Comparison of ENCODE assay signal across 8 cellular contexts in genomic region chr11:73306977-73307322, GRCh38. TPM values are rescaled to one million over a fixed set of nuclear protein-coding genes. Genes with fewer than 3 reads are reported as not detected.
A peak's percentile ranks its signal among the peaks of the same experiment; 100 is the strongest.
DNase-seq lines count a peak whose midpoint lies in the region; ATAC-seq and TF ChIP-seq lines count a peak whose summit lies in the region.

No MANE protein-coding gene starts in this region.

- no peaks in the 10 kb centered on the region for H4K20me1 ChIP-seq in OCI-LY7 (ENCODE audit: insufficient read depth, low read length)

- no peaks in the 10 kb centered on the region for H3K79me2 ChIP-seq in OCI-LY7 (ENCODE audit: insufficient read depth, low read depth, low read length)

- H3K27ac ChIP-seq in OCI-LY7 (ENCODE audit: low read depth, low read length, poor library complexity, severe bottlenecking) (peak overlapping the region; percentile 16), ovary (peak overlapping the region; percentile 96)

- no peaks in the 10 kb centered on the region for H3K9me2 ChIP-seq in OCI-LY7 (ENCODE audit: insufficient read depth, low read length)

- no TSS peak for BruUV-seq in OCI-LY7 (replicated peaks; lab: Mats Ljungman, UMichigan)

- H3K4me3 ChIP-seq in OCI-LY7 (ENCODE audit: low read depth, low read length, poor library complexity, severe bottlenecking) = peak overlapping the region; percentile 72
- peak overlapping the region; percentile 55 for H3K4me3 ChIP-seq in epithelial cell of esophagus (ENCODE audit: low read length)
- peak overlapping the region; percentile 86 for H3K4me3 ChIP-seq in ovary

- H3K36me3 ChIP-seq in OCI-LY7 (ENCODE audit: insufficient read depth, low read length) = no peaks in the 10 kb centered on the region
- no peaks in the 10 kb centered on the region for H3K36me3 ChIP-seq in ovary

- H3K4me1 ChIP-seq in OCI-LY7 (ENCODE audit: insufficient read depth, low read length, poor library complexity, severe bottlenecking) = peaks cover 14% of the 10 kb centered on the region
- peaks cover 25% of the 10 kb centered on the region for H3K4me1 ChIP-seq in ovary (ENCODE audit: insufficient read depth)

- no peak for TF ChIP-seq CTCF in OCI-LY7 (conservative IDR thresholded peaks at IDR 0.05; ENCODE audit: low read length)
- no peak for TF ChIP-seq CTCF in epithelial cell of esophagus (IDR thresholded peaks at IDR 0.05; ENCODE audit: insufficient read depth, low read depth, low read length, missing control alignments)
- TF ChIP-seq CTCF in ovary (IDR thresholded peaks at IDR 0.05) = no peak

- no peak for TF ChIP-seq EP300 in ovary (IDR thresholded peaks at IDR 0.05)

- CTCF ChIA-PET in OCI-LY7 (lab: Charles Lee; ENCODE audit: unreplicated experiment) = interaction anchor here (0.5 to 2.0 kb wide), 8 partner anchors 9 to 1419 kb away, joined by 3 to 17 read pairs (median 6); no protein-coding TSS in a partner anchor

- ATAC-seq in GM19351 (IDR thresholded peaks at IDR 0.05; ENCODE audit: unreplicated experiment) (no peak), GM19035 (IDR thresholded peaks at IDR 0.05; ENCODE audit: unreplicated experiment) (no peak)

- DNase-seq in D341Med (ENCODE audit: low spot score) = peak; percentile 64
- DNase-seq in OCI-LY7 (ENCODE audit: low spot score) = no peak
- no peak for DNase-seq in epithelial cell of esophagus (ENCODE audit: low read depth)
- no peak for DNase-seq in ovary
- no peak for DNase-seq in medulla oblongata (ENCODE audit: extremely low spot score)
- DNase-seq in NCI-H345 (lab: John Stamatoyannopoulos, UW) = no peak

- TF ChIP-seq POLR2A in ovary (IDR thresholded peaks at IDR 0.05) = no peak

- no peaks in the 10 kb centered on the region for H3K27me3 ChIP-seq in ovary

- intact Hi-C loops in OCI-LY7 (cut with micrococcal nuclease; ENCODE audit: unreplicated experiment) (loop anchor here (1.0 kb wide), 1 partner anchor 28 kb away; no protein-coding TSS in a partner anchor), ovary (cut with DNase I) (loop anchor here in 3 of 4 donors (1.0 to 2.0 kb wide), 2 partner anchors 28 kb away; no protein-coding TSS in a partner anchor)

- H3K9me3 ChIP-seq in OCI-LY7 (ENCODE audit: low read length) = no peaks in the 10 kb centered on the region
- no peaks in the 10 kb centered on the region for H3K9me3 ChIP-seq in ovary

- WGBS in ovary, 3 donors = 7 to 11% (median 9%) methylated on average over 18 of the region's 18 CpGs

- POLR2A ChIA-PET in OCI-LY7 (lab: Charles Lee) = interaction anchor here (0.6 kb wide), 1 partner anchor 27 kb away, joined by 4 read pairs; no protein-coding TSS in a partner anchor

- peak overlapping the region; percentile 92 for H3K4me2 ChIP-seq in OCI-LY7 (ENCODE audit: low read length)

- H2AFZ ChIP-seq in OCI-LY7 (ENCODE audit: low read length) = peak overlapping the region; percentile 86; the same call in 1 of the 2 replicates

RNA-seq across cellular contexts. Expression of gene ARHGEF17, which starts 1.1 kb away (rescaled TPM):
- total RNA-seq in OCI-LY7 (2014; rRNA removed; shearing (Covaris generic)) = 0.19 and 0.21 TPM in 2 replicates
- total RNA-seq in OCI-LY7 (2022) = 0.57 and 1.4 TPM in 2 replicates
- total RNA-seq in ovary = 10 to 100 TPM; 29.8 to 83.8 (median 46.7) TPM
- polyA plus RNA-seq in ovary = 10 to 100 TPM; 21.0 to 38.0 TPM

RNA-seq across cellular contexts. Expression of gene P2RY6, which starts 34.8 kb away (rescaled TPM):
- not detected in 2 replicates for total RNA-seq in OCI-LY7 (2014; rRNA removed; shearing (Covaris generic))
- total RNA-seq in OCI-LY7 (2022) = not detected in 2 replicates
- 1 to 10 TPM in 2 of 7 donors, under 1 TPM in 4, not detected in 1; 0.23 to 1.4 (median 0.62) TPM for total RNA-seq in ovary
- under 1 TPM; 0.57 to 0.79 TPM for polyA plus RNA-seq in ovary

Comparison
In these comparisons a context has a peak if more than half of its experiments do, and no peak if none do; other contexts are left out.
1. RNA of gene ARHGEF17, which starts 1.1 kb away (total RNA-seq): 29.8 to 83.8 TPM in ovary; 0.19 to 1.4 TPM in OCI-LY7; every median in the first group is over 10 times any median in the second.
2. Peak in every context shown above with its lines, with median percentiles within 50 percentile points of each other: H3K4me3 ChIP-seq.